In genomic region chr5:107673368-107674136, GRCh38 we compare ENCODE assay signal across 8 cellular contexts. TPM values are rescaled to one million over a fixed set of nuclear protein-coding genes. Genes with fewer than 3 reads are reported as not detected.
DNase-seq lines count a peak whose midpoint lies in the region; ATAC-seq, FAIRE-seq and TF ChIP-seq lines count a peak whose summit lies in the region.

No MANE protein-coding gene starts in this region.

- BruUV-seq in endothelial cell of umbilical vein (replicated peaks; lab: Mats Ljungman, UMichigan) = no TSS peak

- intact Hi-C loops in endothelial cell of umbilical vein (cut with micrococcal nuclease) = loop anchor here (1.0 to 10.0 kb wide), 15 partner anchors 101 to 1554 kb away; no protein-coding TSS in a partner anchor

- H3K9me1 ChIP-seq in endothelial cell of umbilical vein (replicated peaks; ENCODE audit: control insufficient read depth, extremely low read depth, insufficient read depth, low read length) = no peaks in the 10 kb centered on the region

- TF ChIP-seq POLR2A in endothelial cell of umbilical vein (IDR thresholded peaks at IDR 0.05; ENCODE audit: low read depth, low read length) = no peak

- H3K9me3 ChIP-seq in endothelial cell of umbilical vein (replicated peaks; ENCODE audit: control insufficient read depth, insufficient read depth, low read length) = no peaks in the 10 kb centered on the region

- peak overlapping the region; percentile 63 for H3K27ac ChIP-seq in endothelial cell of umbilical vein (ENCODE audit: insufficient read depth, low read depth, low read length)

- no peaks in the 10 kb centered on the region for H4K20me1 ChIP-seq in endothelial cell of umbilical vein (replicated peaks; ENCODE audit: control insufficient read depth, extremely low read depth, insufficient read depth, low read length)

- FAIRE-seq in endothelial cell of umbilical vein (lab: Jason Lieb, UNC) = peak; percentile 93

- H3K4me3 ChIP-seq in endothelial cell of umbilical vein (replicated peaks in 1 of 3; ENCODE audit: insufficient read depth in 1 of 3, low read depth in 1 of 3, low read length in 3 of 3) = peak overlapping the region; percentile 40 to 78 (median 45)

- dilution Hi-C loops in endothelial cell of umbilical vein (cut with MboI; ENCODE audit: extremely low pct_ligation_motif_present, low sequenced_read_pairs) = no loop called here

- POLR2A ChIA-PET in endothelial cell of umbilical vein (lab: Charles Lee) = no interaction called here

- peak; percentile 96 to 97 for TF ChIP-seq CTCF in endothelial cell of umbilical vein (IDR thresholded peaks at IDR 0.05; ENCODE audit: extremely low read depth in 1 of 2, insufficient read depth in 1 of 2, low read depth in 1 of 2, low read length in 2 of 2)

- H3K4me2 ChIP-seq in endothelial cell of umbilical vein (ENCODE audit: insufficient read depth, low read length) = peak overlapping the region; percentile 68

- H3K4me1 ChIP-seq in endothelial cell of umbilical vein (ENCODE audit: control insufficient read depth, extremely low read depth, insufficient read depth, low read length) = peaks cover 2% of the 10 kb centered on the region

- no peaks in the 10 kb centered on the region for H3K27me3 ChIP-seq in endothelial cell of umbilical vein (ENCODE audit: control insufficient read depth in 2 of 2, insufficient read depth in 2 of 2, low read length in 2 of 2)

- peak overlapping the region; percentile 70 for H3K9ac ChIP-seq in endothelial cell of umbilical vein (replicated peaks; ENCODE audit: extremely low read depth, insufficient read depth, low read length)

- DNase-seq in COLO829 (ENCODE audit: low spot score) (peak; percentile 61), HS-5 (ENCODE audit: low read depth) (peak; percentile 82), NOMO-1 (lab: John Stamatoyannopoulos, UW; ENCODE audit: unreplicated experiment in 2 of 2) (peak; percentile 67 to 71), endothelial cell of umbilical vein (ENCODE audit: low read depth, low spot score) (peak; percentile 87), middle frontal gyrus (ENCODE audit: extremely low spot score, low spot score) (peak; percentile 80)
- peak; percentile 85 for DNase-seq in activated CD8-positive, alpha-beta memory T cell treated with anti-CD3 and anti-CD28 coated beads, Interleukin-2, amount 50 U/mL, for 48 hours
- DNase-seq in stimulated activated CD8-positive, alpha-beta memory T cell treated with anti-CD3 and anti-CD28 coated beads, Interleukin-2, amount 100 ng/mL, for 1 hour (ENCODE audit: low read depth in 2 of 2) = peak; percentile 41 to 42

- ATAC-seq in GM21360 (IDR thresholded peaks at IDR 0.05; ENCODE audit: unreplicated experiment) = peak; percentile 59

- H3K79me2 ChIP-seq in endothelial cell of umbilical vein (ENCODE audit: control insufficient read depth, insufficient read depth, low read length) = peaks cover 19% of the 10 kb centered on the region

- no peaks in the 10 kb centered on the region for H3K36me3 ChIP-seq in endothelial cell of umbilical vein (ENCODE audit: control insufficient read depth in 2 of 2, extremely low read depth in 1 of 2, insufficient read depth in 2 of 2, low read length in 2 of 2)

- CTCF ChIA-PET in endothelial cell of umbilical vein (lab: Charles Lee) = interaction anchor here (0.7 to 5.6 kb wide), 16 partner anchors 9 to 1555 kb away, joined by 3 to 25 read pairs (median 3); no protein-coding TSS in a partner anchor

- peak overlapping the region; percentile 43 for H2AFZ ChIP-seq in endothelial cell of umbilical vein (ENCODE audit: low read depth, low read length)

TF ChIP-seq in endothelial cell of umbilical vein, 7 proteins besides CTCF, POLR2A, EP300 and RAD21:
- TF ChIP-seq FOS (IDR thresholded peaks at IDR 0.05; ENCODE audit: borderline replicate concordance, insufficient read depth, low read length) (no peak), JUN (IDR thresholded peaks at IDR 0.05; ENCODE audit: borderline replicate concordance, insufficient read depth, insufficient read length, low read depth) (no peak), EZH2 (IDR thresholded peaks at IDR 0.05; ENCODE audit: borderline replicate concordance, low read depth, low read length, severe bottlenecking) (no peak), GATA2 (IDR thresholded peaks at IDR 0.05; ENCODE audit: insufficient read depth, insufficient read length, low read depth, low read length) (no peak), POLR2AphosphoS5 (IDR thresholded peaks at IDR 0.05; ENCODE audit: insufficient read depth, low read depth, low read length) (no peak), MAX (IDR thresholded peaks at IDR 0.05; ENCODE audit: insufficient read depth, insufficient read length) (no peak), MYC (IDR thresholded peaks at IDR 0.05; ENCODE audit: low read depth, low read length) (no peak)

RNA-seq across cellular contexts. Expression of gene EFNA5, which starts 2.8 kb away (rescaled TPM):
- 22.1 and 22.6 TPM in 2 replicates for total RNA-seq in endothelial cell of umbilical vein
- polyA plus RNA-seq in endothelial cell of umbilical vein = 9.9 and 13.6 TPM in 2 replicates
- 7.1 and 8.8 TPM in 2 replicates for polyA plus RNA-seq in endothelial cell of umbilical vein (2011; cell fraction: cytosol; rRNA removed)
- polyA plus RNA-seq in endothelial cell of umbilical vein (2011; cell fraction: nucleus; rRNA removed) = 14.3 and 17.1 TPM in 2 replicates
- 6.3 and 10.6 TPM in 2 replicates for polyA plus RNA-seq in endothelial cell of umbilical vein (2012)
- 30.5 and 31.4 TPM in 2 replicates for polyA minus RNA-seq in endothelial cell of umbilical vein
- 8.0 TPM for polyA minus RNA-seq in endothelial cell of umbilical vein (2011; cell fraction: cytosol; rRNA and poly(A)+ RNA removed)
- polyA minus RNA-seq in endothelial cell of umbilical vein (2011; cell fraction: nucleus; rRNA and poly(A)+ RNA removed) = 44.3 and 44.4 TPM in 2 replicates

Comparison
In these comparisons a context has a peak if more than half of its experiments do, and no peak if none do; other contexts are left out.
1. Peak in every context shown above with its lines: DNase-seq, ATAC-seq, H3K4me3 ChIP-seq and H3K27ac ChIP-seq.